In the genomic region with DNA sequence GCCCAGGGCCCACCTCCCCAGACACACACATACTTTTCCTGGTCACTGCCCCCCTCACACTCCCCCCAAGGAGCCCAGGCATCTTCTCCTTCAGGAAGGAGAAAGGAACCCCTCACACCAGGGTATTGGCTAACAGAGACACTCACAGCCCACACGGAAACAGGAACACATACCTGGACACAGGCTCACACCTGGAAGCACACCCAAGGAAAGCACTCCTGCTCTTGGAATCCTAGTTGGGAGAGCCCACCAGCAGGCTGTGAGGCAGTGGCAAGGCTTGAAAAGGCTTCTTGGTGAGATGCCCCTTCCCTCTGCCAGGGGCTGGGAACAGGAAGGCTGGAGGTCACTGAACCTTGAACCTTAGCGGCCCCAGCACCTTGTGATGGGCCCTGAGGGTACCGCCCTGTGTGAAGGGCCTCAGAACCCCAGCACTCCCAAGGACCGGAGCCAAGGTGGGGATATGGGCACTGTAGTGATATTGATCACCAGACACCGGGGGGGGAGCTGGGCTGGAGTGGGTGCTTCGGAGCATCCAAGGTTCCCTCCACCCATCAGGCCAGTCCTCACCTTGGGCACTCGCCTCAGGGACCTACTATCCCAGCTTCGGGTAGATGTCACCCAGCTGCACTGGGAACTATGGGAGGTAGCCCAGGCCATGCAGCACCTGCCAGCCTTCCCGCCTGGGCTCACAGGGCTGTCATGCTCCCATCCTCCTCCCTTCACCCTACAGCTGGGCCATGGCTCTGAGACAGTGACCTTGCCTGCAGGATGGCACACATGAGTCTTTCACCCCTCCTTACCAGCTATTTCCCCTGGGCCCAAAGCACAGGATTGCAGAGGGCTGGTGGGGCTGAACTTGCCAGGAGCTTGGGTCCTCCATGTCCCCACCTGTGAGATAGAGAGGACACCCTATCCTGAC, we compare ENCODE assay signal across 9 cellular contexts. TPM values are rescaled to one million over a fixed set of nuclear protein-coding genes. Genes with fewer than 3 reads are reported as not detected.
A peak's percentile ranks its signal among the peaks of the same experiment; 100 is the strongest.
DNase-seq lines count a peak whose midpoint lies in the region; ATAC-seq and TF ChIP-seq lines count a peak whose summit lies in the region.
"Had no signal": no experiment of that assay in that cellular context is flagged by ENCODE, and none has a peak within 500 bp of the region (broad histone marks: within the 10 kb centered on the region; RNA-seq: fewer than 3 reads in every experiment).

No MANE protein-coding gene starts in this region.

- no peaks in the 10 kb centered on the region for H4K20me1 ChIP-seq in H9 (ENCODE audit: control insufficient read depth, insufficient read depth, insufficient read length)

- peaks cover under 1% of the 10 kb centered on the region for H3K27me3 ChIP-seq in ACC112 (ENCODE audit: insufficient read depth, low read length)
- H3K27me3 ChIP-seq in H9 (ENCODE audit: insufficient read depth, low read length) = no peaks in the 10 kb centered on the region

- H2BK120ac ChIP-seq in H9 (ENCODE audit: low read depth, low read length, poor library complexity, severe bottlenecking) = no peak overlapping the region

- peak overlapping the region; percentile 80 for H3K4me3 ChIP-seq in ACC112 (ENCODE audit: low read depth, low read length)

- H3K36me3 Mint-ChIP-seq in H9 (ENCODE audit: insufficient read depth in 1 of 3, low read depth in 3 of 3) = peaks cover 0 to under 1% (median 0%) of the 10 kb centered on the region in 3 experiments; a peak in 1 of 7 replicates
- peaks cover 3% of the 10 kb centered on the region for H3K36me3 Mint-ChIP-seq in chondrocyte (ENCODE audit: low read depth)
- peaks cover 3% of the 10 kb centered on the region for H3K36me3 Mint-ChIP-seq in natural killer cell

- no peak overlapping the region for H2BK20ac ChIP-seq in H9 (ENCODE audit: low read depth, low read length, poor library complexity, severe bottlenecking)

- H3K56ac ChIP-seq in H9 (ENCODE audit: insufficient read length, low read depth, low read length) = no peak overlapping the region

- H3K4ac ChIP-seq in H9 (ENCODE audit: low read depth, low read length) = no peak overlapping the region

- H3T11ph ChIP-seq in H9 (ENCODE audit: low read length) = no peak overlapping the region

- H3K9me3 ChIP-seq in H9 (ENCODE audit: control insufficient read depth, low read depth, low read length) = no peaks in the 10 kb centered on the region

- H3K27me3 Mint-ChIP-seq in H9 (ENCODE audit: low read depth) (peaks cover 6% of the 10 kb centered on the region), chondrocyte (ENCODE audit: low read depth) (no peaks in the 10 kb centered on the region), natural killer cell (ENCODE audit: low read depth in 2 of 2) (no peaks in the 10 kb centered on the region)

- H3K4me2 ChIP-seq in H9 (ENCODE audit: insufficient read depth, insufficient read length, low read length) = no peak overlapping the region

- H3K9me3 Mint-ChIP-seq in H9 (peaks cover 5 to 9% of the 10 kb centered on the region in 2 experiments; a peak in 4 of 5 replicates), chondrocyte (ENCODE audit: low read depth) (peaks cover 13% of the 10 kb centered on the region), natural killer cell (no peaks in the 10 kb centered on the region)

- H4K91ac ChIP-seq in H9 (ENCODE audit: insufficient read length, low read depth, low read length) = no peak overlapping the region

- no peak overlapping the region for H4K5ac ChIP-seq in H9 (ENCODE audit: insufficient read length, low read depth, low read length)

- TF ChIP-seq CTCF in H9 (conservative IDR thresholded peaks at IDR 0.05) = no peak
- no peak for TF ChIP-seq CTCF in chondrocyte (IDR thresholded peaks at IDR 0.05)
- TF ChIP-seq CTCF in natural killer cell (IDR thresholded peaks at IDR 0.05) = no peak

- intact Hi-C loops in natural killer cell (cut with micrococcal nuclease) = no loop called here

- H3K4me1 ChIP-seq in ACC112 (ENCODE audit: control insufficient read depth, insufficient read depth, low read length, unreplicated experiment) (peaks cover 19% of the 10 kb centered on the region), H9 (ENCODE audit: insufficient read depth, low read length) (0 out of 2 replicates have a peak, but pooled peaks cover 2% of the 10 kb centered on the region)

- H3K79me2 ChIP-seq in ACC112 (ENCODE audit: control insufficient read depth, insufficient read depth, low read length, unreplicated experiment) = no peaks in the 10 kb centered on the region
- H3K79me2 ChIP-seq in H9 (ENCODE audit: insufficient read depth, low read length) = no peaks in the 10 kb centered on the region

- H2BK12ac ChIP-seq in H9 (ENCODE audit: insufficient read length, low read depth, low read length) = no peak overlapping the region

- H3K23me2 ChIP-seq in H9 (ENCODE audit: insufficient read length, low read depth, low read length, poor library complexity, severe bottlenecking) = peaks cover 6% of the 10 kb centered on the region

- H3K27ac Mint-ChIP-seq in H9 (no peak overlapping the region), chondrocyte (ENCODE audit: unreplicated experiment) (no peak overlapping the region), natural killer cell (peak overlapping the region; percentile 23 to 91)

- H2AK5ac ChIP-seq in H9 (ENCODE audit: insufficient read length, low read length) = no peak overlapping the region

- H3K4me3 Mint-ChIP-seq in H9 = no peak overlapping the region
- H3K4me3 Mint-ChIP-seq in chondrocyte (ENCODE audit: unreplicated experiment) = peak overlapping the region; percentile 65
- H3K4me3 Mint-ChIP-seq in natural killer cell = peak overlapping the region; percentile 84

- no peak overlapping the region for H4K8ac ChIP-seq in H9 (replicated peaks; ENCODE audit: insufficient read length, low read depth, low read length)

- no peak overlapping the region for H2AFZ ChIP-seq in ACC112 (ENCODE audit: low read length, unreplicated experiment)
- H2AFZ ChIP-seq in H9 (ENCODE audit: low read length) = no peak overlapping the region

- H3K79me1 ChIP-seq in H9 (ENCODE audit: insufficient read depth, low read depth, low read length, poor library complexity, severe bottlenecking) = no peaks in the 10 kb centered on the region

- H3K23ac ChIP-seq in H9 (ENCODE audit: insufficient read length, low read depth, low read length) = no peak overlapping the region

- no CpG with 5 or more reads among the region's 9 CpGs for WGBS in H9 (ENCODE audit: extremely low coverage, insufficient read length, low lambda C conversion rate)

- no peak overlapping the region for H2BK15ac ChIP-seq in H9 (ENCODE audit: low read depth, low read length)

- ATAC-seq in natural killer cell (no peak), HG02678 (IDR thresholded peaks at IDR 0.05; ENCODE audit: unreplicated experiment) (no peak)

- peaks cover 14 to 24% of the 10 kb centered on the region in 2 experiments for H3K4me1 Mint-ChIP-seq in H9
- peaks cover 31% of the 10 kb centered on the region for H3K4me1 Mint-ChIP-seq in chondrocyte (ENCODE audit: low read depth)
- H3K4me1 Mint-ChIP-seq in natural killer cell = peaks cover 0 to 14% of the 10 kb centered on the region in 2 donors

- H3K14ac ChIP-seq in H9 (ENCODE audit: insufficient read depth, low read length) = no peak overlapping the region

- H3K36me3 ChIP-seq in ACC112 (ENCODE audit: insufficient read depth, low read length) = no peaks in the 10 kb centered on the region

- no peak overlapping the region for H2BK5ac ChIP-seq in H9 (ENCODE audit: insufficient read length, low read length)

- no peak overlapping the region for H3K18ac ChIP-seq in H9 (ENCODE audit: insufficient read length, low read depth, low read length)

- DNase-seq in H9 (peak; percentile 24), chondrocyte (ENCODE audit: low spot score) (peak; percentile 59), natural killer cell (no peak), GM19240 (ENCODE audit: insufficient read length, low spot score) (no peak), RKO (ENCODE audit: low spot score) (no peak), NCI-H2171 (lab: John Stamatoyannopoulos, UW) (no peak)
- DNase-seq: NCI-H748 treated with DMSO at 0.1 percent for 48 hours had no signal

- H3K27ac ChIP-seq in ACC112 (ENCODE audit: low read depth, low read length) = no peak overlapping the region
- H3K27ac ChIP-seq in H9 (ENCODE audit: insufficient read length, low read depth, low read length) = no peak overlapping the region

- H3K9ac ChIP-seq in H9 (ENCODE audit: extremely low read depth, insufficient read length, low read length) = no peak overlapping the region

RNA-seq across cellular contexts. Expression of a gene that starts 16.4 kb away (rescaled TPM):
- total RNA-seq in H9 (2021) = 0.24 TPM in 2 replicates
- total RNA-seq in chondrocyte = 0.22 to 0.82 TPM in 2 of 3 replicates, not detected in the other
- not detected for total RNA-seq in natural killer cell

RNA-seq across cellular contexts. Expression of a gene that starts 30.6 kb away (rescaled TPM):
- total RNA-seq in H9 (2021) = 0.99 and 1.0 TPM in 2 replicates
- 2.4 to 6.3 TPM (median 3.1 TPM) in 3 replicates for total RNA-seq in chondrocyte
- total RNA-seq in natural killer cell = not detected

Comparison
In these comparisons a context has a peak if more than half of its experiments do, and no peak if none do; other contexts are left out.
1. DNase-seq: peak in H9 (single experiment) and chondrocyte (single experiment); none in natural killer cell (single experiment), GM19240 (single experiment), RKO (single experiment) and NCI-H2171 (single experiment).
2. H3K27ac Mint-ChIP-seq: peak in natural killer cell (2 of 2); none in H9 (0 of 3) and chondrocyte (single experiment).
3. H3K4me3 Mint-ChIP-seq: peak in chondrocyte (single experiment) and natural killer cell (single experiment); none in H9 (0 of 2).